ENCODE assay signal across 8 cellular contexts in genomic region chr12:49750027-49750977, GRCh38. TPM values are rescaled to one million over a fixed set of nuclear protein-coding genes. Genes with fewer than 3 reads are reported as not detected.
DNase-seq lines count a peak whose midpoint lies in the region; ATAC-seq and TF ChIP-seq lines count a peak whose summit lies in the region.

No MANE protein-coding gene starts in this region.

- intact Hi-C loops in heart left ventricle (cut with DNase I) = no loop called here
- intact Hi-C loops in prostate gland (cut with DNase I) = no loop called here
- intact Hi-C loops in spleen (cut with DNase I; ENCODE audit: low total_unique reads) = no loop called here

- H3K27ac ChIP-seq in heart left ventricle = peak overlapping the region in 5 of 12 donors; percentile 1 to 44 (median 26)
- H3K27ac ChIP-seq in prostate gland = no peak overlapping the region
- peak overlapping the region in 2 of 8 donors; percentile 33 to 39 for H3K27ac ChIP-seq in spleen

- H3K27ac Mint-ChIP-seq in stimulated activated effector memory CD8-positive, alpha-beta T cell treated with anti-CD3 and anti-CD28 coated beads, Interleukin-12 subunit alpha, Interleukin-12 subunit beta, amount 100 ng/mL, for 72 hours = peak overlapping the region; percentile 90

- H3K4me3 Mint-ChIP-seq in stimulated activated effector memory CD8-positive, alpha-beta T cell treated with anti-CD3 and anti-CD28 coated beads, Interleukin-12 subunit alpha, Interleukin-12 subunit beta, amount 100 ng/mL, for 72 hours = peak overlapping the region; percentile 53

- H3K4me1 Mint-ChIP-seq in stimulated activated effector memory CD8-positive, alpha-beta T cell treated with anti-CD3 and anti-CD28 coated beads, Interleukin-12 subunit alpha, Interleukin-12 subunit beta, amount 100 ng/mL, for 72 hours = peaks cover 72% of the 10 kb centered on the region

- DNase-seq in LoVo (ENCODE audit: low spot score) (peak; percentile 57), heart left ventricle (no peak), prostate gland (ENCODE audit: low spot score) (no peak), spleen (no peak)
- peak; percentile 73 for DNase-seq in activated CD8-positive, alpha-beta memory T cell treated with anti-CD3 and anti-CD28 coated beads for 24 hours
- peak in 1 of 2 donors; percentile 75 for DNase-seq in stimulated activated effector memory CD8-positive, alpha-beta T cell treated with anti-CD3 and anti-CD28 coated beads, Interleukin-12 subunit alpha, Interleukin-12 subunit beta, amount 100 ng/mL, for 72 hours (ENCODE audit: low spot score in 2 of 2)

- TF ChIP-seq POLR2A in heart left ventricle (IDR thresholded peaks at IDR 0.05) (no peak), prostate gland (IDR thresholded peaks at IDR 0.05) (no peak), spleen (IDR thresholded peaks at IDR 0.05) (no peak)

- H3K27me3 ChIP-seq in heart left ventricle (no peaks in the 10 kb centered on the region), prostate gland (replicated peaks; ENCODE audit: insufficient read depth) (no peaks in the 10 kb centered on the region), spleen (replicated peaks in 1 of 7) (no peaks in the 10 kb centered on the region)

- H3K9me3 Mint-ChIP-seq in stimulated activated effector memory CD8-positive, alpha-beta T cell treated with anti-CD3 and anti-CD28 coated beads, Interleukin-12 subunit alpha, Interleukin-12 subunit beta, amount 100 ng/mL, for 72 hours = no peaks in the 10 kb centered on the region

- H3K4me1 ChIP-seq in heart left ventricle (peaks cover 0 to 100% (median 78%) of the 10 kb centered on the region in 12 donors), prostate gland (replicated peaks) (peaks cover 26% of the 10 kb centered on the region), spleen (peaks cover 54 to 100% (median 98%) of the 10 kb centered on the region in 6 donors)

- peak in 3 of 4 donors; percentile 42 to 62 (median 55) for ATAC-seq in heart left ventricle
- ATAC-seq in stimulated activated effector memory CD8-positive, alpha-beta T cell treated with anti-CD3 and anti-CD28 coated beads, Interleukin-12 subunit alpha, Interleukin-12 subunit beta, amount 100 ng/mL, for 72 hours = peak; percentile 97
- no peak for ATAC-seq in GM19023 (IDR thresholded peaks at IDR 0.05; ENCODE audit: unreplicated experiment)

- H3K9me3 ChIP-seq in heart left ventricle (no peaks in the 10 kb centered on the region), prostate gland (no peaks in the 10 kb centered on the region), spleen (no peaks in the 10 kb centered on the region)

- peak; percentile 8 for TF ChIP-seq CTCF in GM12873 (IDR thresholded peaks at IDR 0.05; ENCODE audit: insufficient read depth, low read depth, low read length, missing control alignments)
- no peak for TF ChIP-seq CTCF in heart left ventricle (IDR thresholded peaks at IDR 0.05)
- no peak for TF ChIP-seq CTCF in prostate gland (IDR thresholded peaks at IDR 0.05)
- TF ChIP-seq CTCF in spleen (IDR thresholded peaks at IDR 0.05 in 8 of 11, conservative IDR thresholded peaks at IDR 0.05 in 3 of 11) = no peak

- H3K36me3 ChIP-seq in heart left ventricle = peaks cover 0 to 45% (median 34%) of the 10 kb centered on the region in 9 donors
- peaks cover 2 to 10% of the 10 kb centered on the region in 2 donors for H3K36me3 ChIP-seq in prostate gland
- peaks cover 0 to 71% (median 30%) of the 10 kb centered on the region in 6 donors for H3K36me3 ChIP-seq in spleen

- WGBS in heart left ventricle, 4 donors = 51 to 55% (median 52%) methylated on average over 8 of the region's 8 CpGs
- WGBS in prostate gland = 61% methylated on average over 8 of the region's 8 CpGs
- WGBS in spleen, 5 donors = 43 to 57% (median 46%) methylated on average over 8 of the region's 8 CpGs

- H3K4me3 ChIP-seq in heart left ventricle = no peak overlapping the region
- H3K4me3 ChIP-seq in prostate gland = no peak overlapping the region
- H3K4me3 ChIP-seq in spleen = no peak overlapping the region

- H3K36me3 Mint-ChIP-seq in stimulated activated effector memory CD8-positive, alpha-beta T cell treated with anti-CD3 and anti-CD28 coated beads, Interleukin-12 subunit alpha, Interleukin-12 subunit beta, amount 100 ng/mL, for 72 hours = peaks cover 98% of the 10 kb centered on the region

RNA-seq across cellular contexts. Expression of gene TMBIM6, which starts 8.9 kb away (rescaled TPM):
- 100 to 1,000 TPM; 203 to 376 (median 252) TPM for total RNA-seq in heart left ventricle
- polyA plus RNA-seq in heart left ventricle = 100 to 1,000 TPM; 105 to 285 TPM
- total RNA-seq in prostate gland = 100 to 1,000 TPM; 541 to 778 TPM
- total RNA-seq in spleen = 100 to 1,000 TPM; 338 to 437 (median 396) TPM
- polyA plus RNA-seq in spleen = 100 to 1,000 TPM; 100 to 130 (median 106) TPM

RNA-seq across cellular contexts. Expression of gene FMNL3, which starts 43.1 kb away (rescaled TPM):
- total RNA-seq in heart left ventricle = 10 to 100 TPM in 7 of 9 donors, 1 to 10 TPM in 2; 8.7 to 33.9 (median 14.3) TPM
- 1 to 10 TPM; 5.9 to 7.8 TPM for polyA plus RNA-seq in heart left ventricle
- total RNA-seq in prostate gland = 10 to 100 TPM in 1 of 2 donors, 1 to 10 TPM in 1; 4.5 to 52.9 TPM
- 10 to 100 TPM; 26.4 to 46.9 (median 37.0) TPM for total RNA-seq in spleen
- polyA plus RNA-seq in spleen = 10 to 100 TPM in 1 of 3 donors, 1 to 10 TPM in 2; 8.6 to 13.0 (median 9.9) TPM

Comparison
In these comparisons a context has a peak if more than half of its experiments do, and no peak if none do; other contexts are left out.
1. DNase-seq: peak in LoVo (single experiment) and activated CD8-positive, alpha-beta memory T cell treated with anti-CD3 and anti-CD28 coated beads for 24 hours (single experiment); none in heart left ventricle (0 of 5), prostate gland (single experiment) and spleen (single experiment).